ENCODE assay signal across 9 cellular contexts in the genomic region with DNA sequence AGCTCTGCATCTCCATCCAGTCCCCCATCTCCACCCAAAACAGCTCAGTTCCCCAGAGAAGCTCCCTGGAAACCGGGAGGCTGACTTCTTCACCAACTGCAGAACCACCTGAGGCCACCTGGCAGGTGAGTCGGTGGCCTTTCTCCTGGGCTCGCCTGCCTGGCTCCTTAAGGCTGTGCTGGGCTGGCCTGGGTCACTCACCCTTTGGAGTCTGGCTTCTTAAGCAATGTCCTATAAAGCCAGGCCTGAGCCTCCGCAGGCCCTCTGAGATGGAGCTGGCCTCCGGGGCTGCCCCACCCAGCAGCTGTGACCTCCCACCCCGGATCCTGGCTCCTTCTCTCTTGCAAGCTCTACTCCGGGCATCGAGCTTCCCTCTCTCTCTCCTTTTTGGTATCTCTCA. TPM values are rescaled to one million over a fixed set of nuclear protein-coding genes. Genes with fewer than 3 reads are reported as not detected.
"Had no signal": no experiment of that assay in that cellular context is flagged by ENCODE, and none has a peak within 500 bp of the region (broad histone marks: within the 10 kb centered on the region; RNA-seq: fewer than 3 reads in every experiment).

No MANE protein-coding gene starts in this region.

RNA-seq across cellular contexts. Expression of gene RAB6C, which starts 46.1 kb away (rescaled TPM):
- total RNA-seq: activated CD4-positive, alpha-beta T cell treated with anti-CD3 and anti-CD28 coated beads for 36 hours; activated naive CD4-positive, alpha-beta T cell treated with anti-CD3 and anti-CD28 coated beads for 36 hours; activated naive CD8-positive, alpha-beta T cell treated with anti-CD3 and anti-CD28 coated beads for 36 hours; activated T-helper 17 cell treated with anti-CD3 and anti-CD28 coated beads, Interleukin-2, amount 50 U/mL, for 72 hours; K562; OCI-LY7; RPMI7951; T-helper 2 cell treated with Interferon-gamma antibody and Interleukin-4, amounts not matched to agents 100 ng/mL and 5 ng/mL, for 36 hours had no signal
- polyA plus RNA-seq: aorta, K562 had no signal
